3 cellular contexts compared by ENCODE assay signal in genomic region chr6:2977290-2977689, GRCh38.
TF ChIP-seq lines count a peak whose summit lies in the region.

No MANE protein-coding gene starts in this region.

TF ChIP-seq in SK-N-SH, 30 proteins besides CTCF, POLR2A, EP300 and RAD21:
- TF ChIP-seq SIN3A (IDR thresholded peaks at IDR 0.05; ENCODE audit: borderline replicate concordance, low read depth, low read length): no peak
- no peak for TF ChIP-seq RCOR1 (IDR thresholded peaks at IDR 0.05; ENCODE audit: low read length)
- no peak for TF ChIP-seq GATA2 (CRISPR knock-in tag; IDR thresholded peaks at IDR 0.05)
- TF ChIP-seq POLR2AphosphoS5 (IDR thresholded peaks at IDR 0.05; ENCODE audit: low read depth, low read length): no peak
- no peak for TF ChIP-seq RFX5 (IDR thresholded peaks at IDR 0.05; ENCODE audit: low read length)
- no peak for TF ChIP-seq FOXJ3 (CRISPR knock-in tag; IDR thresholded peaks at IDR 0.05)
- TF ChIP-seq USF2 (IDR thresholded peaks at IDR 0.05; ENCODE audit: borderline replicate concordance, low read depth, low read length): no peak
- TF ChIP-seq IRF3 (IDR thresholded peaks at IDR 0.05; ENCODE audit: low read depth, low read length): no peak
- no peak for TF ChIP-seq TAF1 (IDR thresholded peaks at IDR 0.05; ENCODE audit: borderline replicate concordance, low read depth, low read length)
- TF ChIP-seq SMC3 (IDR thresholded peaks at IDR 0.05; ENCODE audit: low read depth, low read length): no peak
- TF ChIP-seq MEF2A (IDR thresholded peaks at IDR 0.05; ENCODE audit: borderline replicate concordance, low read depth): no peak
- no peak for TF ChIP-seq CHD2 (IDR thresholded peaks at IDR 0.05; ENCODE audit: low read length, partially characterized antibody)

TF ChIP-seq in SK-N-SH treated with all-trans-retinoic acid at 6 μM for 48 hours, 23 proteins besides CTCF, POLR2A, EP300 and RAD21:
- TF ChIP-seq ZC3H10 (CRISPR knock-in tag; IDR thresholded peaks at IDR 0.05) (no peak), TSHZ2 (CRISPR knock-in tag; IDR thresholded peaks at IDR 0.05) (no peak), OSR1 (CRISPR knock-in tag; IDR thresholded peaks at IDR 0.05) (no peak), GLIS3 (CRISPR knock-in tag; IDR thresholded peaks at IDR 0.05) (no peak), ARNTL (CRISPR knock-in tag; IDR thresholded peaks at IDR 0.05; ENCODE audit: borderline replicate concordance, low read depth) (no peak), ZFP3 (CRISPR knock-in tag; IDR thresholded peaks at IDR 0.05) (no peak), ZNF8 (CRISPR knock-in tag; IDR thresholded peaks at IDR 0.05) (no peak), TOX (CRISPR knock-in tag; IDR thresholded peaks at IDR 0.05; ENCODE audit: borderline replicate concordance) (no peak), TCF4 (CRISPR knock-in tag; IDR thresholded peaks at IDR 0.05; ENCODE audit: borderline replicate concordance) (no peak), ZNF565 (CRISPR knock-in tag; conservative IDR thresholded peaks at IDR 0.05; ENCODE audit: low read depth) (no peak), CSDC2 (CRISPR knock-in tag; IDR thresholded peaks at IDR 0.05) (no peak), CREB5 (CRISPR knock-in tag; IDR thresholded peaks at IDR 0.05; ENCODE audit: low read depth) (no peak)

TF ChIP-seq in K562, 482 proteins besides CTCF, POLR2A, EP300 and RAD21:
- TF ChIP-seq SRSF3 (IDR thresholded peaks at IDR 0.05; ENCODE audit: insufficient read depth, low read length) (no peak), PTRF (tag; IDR thresholded peaks at IDR 0.05) (no peak), ETS2 (tag; IDR thresholded peaks at IDR 0.05; ENCODE audit: borderline replicate concordance, poor library complexity, severe bottlenecking) (no peak), KDM1A (IDR thresholded peaks at IDR 0.05) (0 out of 4 replicates have a peak, but pooled peaks of 1 of the 2 experiments have one; percentile 34), ESRRB (CRISPR knock-in tag; IDR thresholded peaks at IDR 0.05; ENCODE audit: borderline replicate concordance) (no peak), TAL1 (IDR thresholded peaks at IDR 0.05) (peak; percentile 38; the same call in 1 of the 2 replicates), HNRNPLL (IDR thresholded peaks at IDR 0.05; ENCODE audit: low read depth, low read length, poor library complexity, severe bottlenecking) (no peak), RBFOX2 (IDR thresholded peaks at IDR 0.05; ENCODE audit: low read depth, low read length) (no peak), CXXC5 (CRISPR knock-in tag; IDR thresholded peaks at IDR 0.05) (no peak), ZKSCAN8 (CRISPR knock-in tag; IDR thresholded peaks at IDR 0.05) (no peak), CTBP1 (IDR thresholded peaks at IDR 0.05; ENCODE audit: borderline replicate concordance) (peak; percentile 12; the same call in 1 of the 2 replicates), CBFA2T2 (conservative IDR thresholded peaks at IDR 0.05) (peak; percentile 43; the same call in 1 of the 2 replicates), IRF1 (CRISPR knock-in tag; IDR thresholded peaks at IDR 0.05; ENCODE audit: borderline replicate concordance) (no peak), ERF (CRISPR knock-in tag; IDR thresholded peaks at IDR 0.05) (no peak), CBFA2T3 (IDR thresholded peaks at IDR 0.05) (peak; percentile 70), MYC (IDR thresholded peaks at IDR 0.05; ENCODE audit: low read depth, low read length) (no peak), MYC (CRISPR knock-in tag; IDR thresholded peaks at IDR 0.05; ENCODE audit: borderline replicate concordance, low read depth) (no peak), RCOR1 (IDR thresholded peaks at IDR 0.05; ENCODE audit: borderline replicate concordance in 1 of 2, low read depth in 2 of 2, low read length in 2 of 2) (0 out of 4 replicates have a peak, but pooled peaks of 1 of the 2 experiments have one; percentile 19), GATAD2B (IDR thresholded peaks at IDR 0.05; ENCODE audit: borderline replicate concordance) (0 out of 2 replicates have a peak, but pooled peaks have one; percentile 20), ZBTB2 (IDR thresholded peaks at IDR 0.05) (no peak), MCM5 (IDR thresholded peaks at IDR 0.05; ENCODE audit: low read depth) (no peak), FOXM1 (IDR thresholded peaks at IDR 0.05; ENCODE audit: low read depth) (peak; percentile 49; the same call in 1 of the 2 replicates), FOXM1 (CRISPR knock-in tag; IDR thresholded peaks at IDR 0.05; ENCODE audit: low read depth) (no peak), ARID1B (IDR thresholded peaks at IDR 0.05) (peak; percentile 35)
